Comparison of ENCODE assay signal across 21 cellular contexts in the genomic region with DNA sequence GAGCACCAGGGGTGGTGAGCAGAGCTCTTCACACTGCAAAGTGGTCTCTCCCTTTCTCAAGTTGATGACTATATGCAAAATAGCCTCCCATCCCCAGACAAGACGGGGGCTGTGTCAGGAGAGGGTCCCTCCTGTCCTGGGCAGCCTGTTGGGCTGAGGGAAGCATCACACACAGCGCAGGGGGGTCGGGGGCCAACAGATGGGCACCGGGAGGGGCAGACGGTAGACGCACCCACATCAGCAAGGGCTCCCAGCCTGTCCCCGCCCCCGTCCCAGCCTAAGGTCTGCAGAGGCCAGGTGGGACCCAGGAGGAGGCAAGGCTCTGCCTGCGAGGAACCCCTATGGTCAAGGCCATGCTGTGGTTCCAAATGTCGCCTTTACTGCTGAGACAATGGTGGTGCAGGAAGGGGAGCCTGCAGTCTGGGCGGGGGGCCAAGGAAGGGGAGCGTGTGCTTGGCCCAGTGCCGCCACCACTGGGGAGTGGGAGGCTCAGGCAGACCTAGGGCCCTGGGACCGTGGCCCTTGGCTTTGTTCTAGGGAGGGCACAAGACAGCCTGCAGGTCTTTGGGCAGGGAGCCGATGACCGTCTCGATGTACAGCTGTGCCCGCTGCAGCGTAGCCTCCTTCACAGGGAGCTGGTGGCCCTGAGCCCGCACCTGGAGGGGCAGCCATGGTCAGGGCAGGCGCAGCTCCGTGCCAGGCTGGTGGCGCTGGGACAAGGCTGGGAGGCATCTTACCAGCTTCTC.
"Had no signal": no experiment of that assay in that cellular context is flagged by ENCODE, and none has a peak within 500 bp of the region (broad histone marks: within the 10 kb centered on the region; RNA-seq: fewer than 3 reads in every experiment).

No MANE protein-coding gene starts in this region.

- H3K36me3 ChIP-seq: right atrium auricular region, transverse colon had no signal

- H3K36me3 Mint-ChIP-seq: natural killer cell had no signal

- ATAC-seq: gastroesophageal sphincter; left ventricle myocardium superior; natural killer cell; stimulated activated naive CD8-positive, alpha-beta T cell treated with anti-CD3 and anti-CD28 coated beads, Interleukin-15, Interleukin-2, amounts not matched to agents 100 U/mL and 50 U/mL, for 24 hours had no signal

- H3K4me2 ChIP-seq: hepatocyte had no signal

- H3K4me3 ChIP-seq: gastroesophageal sphincter, hepatocyte, right atrium auricular region, transverse colon had no signal

- H3K27ac Mint-ChIP-seq: activated CD4-positive, alpha-beta T cell treated with anti-CD3 and anti-CD28 coated beads, Interleukin-2, amount 10 ng/mL, durations not matched to agents 7 days and 5 days; activated T-helper 1 cell treated with anti-CD3 and anti-CD28 coated beads, Interleukin-12 subunit alpha, Interleukin-12 subunit beta, Interleukin-2, Interleukin-4 antibody, amounts not matched to agents 30 ng/mL and 10 ng/mL and 1 ng/mL, durations not matched to agents 14 hours and 24 hours and 36 hours; natural killer cell had no signal

- H3K27me3 ChIP-seq: gastroesophageal sphincter, hepatocyte, right atrium auricular region, transverse colon had no signal

- DNase-seq: activated CD4-positive, alpha-beta T cell treated with anti-CD3 and anti-CD28 coated beads, Interleukin-2, amount 10 ng/mL, durations not matched to agents 7 days and 5 days; activated CD4-positive, CD25-positive, alpha-beta regulatory T cell; activated CD8-positive, alpha-beta memory T cell treated with anti-CD3 and anti-CD28 coated beads for 24 hours; activated naive CD4-positive, alpha-beta T cell treated with Interleukin-2 at 50 U/mL for 16 hours; caudate nucleus; kidney glomerular epithelial cell; left ventricle myocardium superior; mesenchymal stem cell; natural killer cell; small intestine; stimulated activated CD4-positive, alpha-beta T cell treated with anti-CD3 and anti-CD28 coated beads, Interleukin-4, amount 100 ng/mL, for 4 hours; stimulated activated CD8-positive, alpha-beta memory T cell treated with anti-CD3 and anti-CD28 coated beads, Interleukin-4, amount 100 ng/mL, for 48 hours; stimulated activated naive CD8-positive, alpha-beta T cell treated with anti-CD3 and anti-CD28 coated beads, Interleukin-15, Interleukin-2, amounts not matched to agents 100 U/mL and 50 U/mL, for 24 hours; transverse colon had no signal

- H2AFZ ChIP-seq: hepatocyte had no signal

- H3K27ac ChIP-seq: gastroesophageal sphincter, hepatocyte, right atrium auricular region, transverse colon had no signal

- H3K4me3 Mint-ChIP-seq: activated CD4-positive, alpha-beta T cell treated with anti-CD3 and anti-CD28 coated beads, Interleukin-2, amount 10 ng/mL, durations not matched to agents 7 days and 5 days; activated T-helper 1 cell treated with anti-CD3 and anti-CD28 coated beads, Interleukin-12 subunit alpha, Interleukin-12 subunit beta, Interleukin-2, Interleukin-4 antibody, amounts not matched to agents 30 ng/mL and 10 ng/mL and 1 ng/mL, durations not matched to agents 14 hours and 24 hours and 36 hours; natural killer cell had no signal

- FAIRE-seq: astrocyte, colon, endometrium, small intestine had no signal

- H3K9me3 Mint-ChIP-seq: activated CD4-positive, alpha-beta T cell treated with anti-CD3 and anti-CD28 coated beads, Interleukin-2, amount 10 ng/mL, durations not matched to agents 7 days and 5 days; activated T-helper 1 cell treated with anti-CD3 and anti-CD28 coated beads, Interleukin-12 subunit alpha, Interleukin-12 subunit beta, Interleukin-2, Interleukin-4 antibody, amounts not matched to agents 30 ng/mL and 10 ng/mL and 1 ng/mL, durations not matched to agents 14 hours and 24 hours and 36 hours; natural killer cell had no signal

- H3K9me3 ChIP-seq: gastroesophageal sphincter, right atrium auricular region, transverse colon had no signal
